9 cellular contexts compared by ENCODE assay signal in the genomic region with DNA sequence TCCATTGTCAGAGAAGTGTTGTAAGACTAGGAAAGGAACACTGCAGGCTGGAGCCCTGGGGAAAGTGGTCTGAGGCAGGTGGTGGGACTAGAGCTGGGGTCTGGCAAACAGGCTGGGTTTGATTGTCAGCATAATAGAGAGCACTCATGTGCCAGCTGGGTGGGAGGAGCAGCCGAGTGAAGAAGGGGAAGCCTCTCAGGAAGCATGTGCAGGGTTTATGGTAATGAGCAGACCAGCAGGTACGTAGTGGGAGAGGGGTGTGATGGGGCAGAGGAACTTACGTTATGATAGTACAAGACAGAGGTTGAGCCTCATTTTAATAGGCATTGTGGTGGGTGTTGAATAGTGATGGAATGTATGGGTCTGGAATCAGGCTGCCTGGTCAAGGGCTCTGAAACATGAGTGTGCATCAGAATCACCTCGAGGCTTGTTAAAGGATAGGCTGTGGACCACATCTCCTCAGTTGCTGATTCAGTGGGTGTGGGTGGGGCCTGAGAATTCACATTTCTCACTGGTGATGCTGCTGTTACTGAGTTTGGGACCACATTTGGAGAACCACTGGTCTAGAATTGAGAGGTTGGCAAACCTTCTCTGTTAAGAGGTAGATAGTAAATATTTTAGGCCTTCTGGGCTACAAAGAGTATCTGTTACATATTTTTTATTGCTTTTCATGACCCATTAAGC. TPM values are rescaled to one million over a fixed set of nuclear protein-coding genes. Genes with fewer than 3 reads are reported as not detected.
DNase-seq lines count a peak whose midpoint lies in the region; ATAC-seq and TF ChIP-seq lines count a peak whose summit lies in the region.
"Had no signal": no experiment of that assay in that cellular context is flagged by ENCODE, and none has a peak within 500 bp of the region (broad histone marks: within the 10 kb centered on the region; RNA-seq: fewer than 3 reads in every experiment).

No MANE protein-coding gene starts in this region.

- H3K4me3 ChIP-seq in BLaER1 (no peak overlapping the region), GM23248 (no peak overlapping the region), Peyer's patch (no peak overlapping the region), hepatocyte (no peak overlapping the region)
- H3K4me3 ChIP-seq: prostate gland had no signal

- H3K9ac ChIP-seq in BLaER1, result no peak overlapping the region
- H3K9ac ChIP-seq in GM23248, result no peak overlapping the region

- DNase-seq in GM23248, result peak; percentile 80
- peak in 2 of 3 donors; percentile 81 to 83 for DNase-seq in Peyer's patch
- DNase-seq in germinal center (ENCODE audit: low spot score), result peak; percentile 66
- no peak for DNase-seq in hepatocyte (ENCODE audit: low spot score)
- no peak for DNase-seq in activated gamma-delta T cell treated with Interleukin-2 at 50 U/mL for 16 hours

- 67 to 71% methylated on average over 4 of the region's 4 CpGs for WGBS in GM23248 (ENCODE audit: low coverage in 1 of 2, low lambda C conversion rate in 2 of 2, missing lambda C conversion rate in 2 of 2), 2 experiments
- WGBS in hepatocyte (ENCODE audit: low lambda C conversion rate, missing lambda C conversion rate), result 89% methylated on average over 4 of the region's 4 CpGs

- H4K20me1 ChIP-seq in BLaER1, result peaks cover 51% of the 10 kb centered on the region; the same call in 1 of the 2 replicates
- no peaks in the 10 kb centered on the region for H4K20me1 ChIP-seq in GM23248 (ENCODE audit: insufficient read depth)
- H4K20me1 ChIP-seq in hepatocyte (ENCODE audit: insufficient read depth, poor library complexity, severe bottlenecking), result no peaks in the 10 kb centered on the region

- H3K4me1 ChIP-seq in BLaER1 (peaks cover 97% of the 10 kb centered on the region), GM23248 (ENCODE audit: insufficient read depth) (no peaks in the 10 kb centered on the region; the same call in 1 of the 2 replicates), Peyer's patch (peaks cover 0 to 48% (median 26%) of the 10 kb centered on the region in 4 donors), hepatocyte (ENCODE audit: insufficient read depth) (no peaks in the 10 kb centered on the region)

- no peak overlapping the region for H3K27ac ChIP-seq in BLaER1
- no peak overlapping the region for H3K27ac ChIP-seq in GM23248
- H3K27ac ChIP-seq in Peyer's patch, result peak overlapping the region in 3 of 4 donors; percentile 39 to 86 (median 52)
- no peak overlapping the region for H3K27ac ChIP-seq in hepatocyte
- H3K27ac ChIP-seq: prostate gland had no signal

- H3K9me3 ChIP-seq in BLaER1, result no peaks in the 10 kb centered on the region
- no peaks in the 10 kb centered on the region for H3K9me3 ChIP-seq in GM23248 (ENCODE audit: low read depth)
- no peaks in the 10 kb centered on the region for H3K9me3 ChIP-seq in Peyer's patch
- H3K9me3 ChIP-seq in hepatocyte (ENCODE audit: low read depth), result no peaks in the 10 kb centered on the region
- H3K9me3 ChIP-seq: prostate gland had no signal

- no peak for TF ChIP-seq CTCF in Peyer's patch (IDR thresholded peaks at IDR 0.05)
- TF ChIP-seq CTCF in hepatocyte (IDR thresholded peaks at IDR 0.05; ENCODE audit: poor library complexity), result no peak

- no peaks in the 10 kb centered on the region for H3K9me2 ChIP-seq in GM23248 (ENCODE audit: insufficient read depth)
- H3K9me2 ChIP-seq in hepatocyte (replicated peaks; ENCODE audit: insufficient read depth), result no peaks in the 10 kb centered on the region

- H3K4me2 ChIP-seq in BLaER1, result peak overlapping the region; percentile 89
- no peak overlapping the region for H3K4me2 ChIP-seq in GM23248 (ENCODE audit: unreplicated experiment)
- H3K4me2 ChIP-seq in hepatocyte, result no peak overlapping the region

- in situ Hi-C loops in GM23248 (cut with MboI), result no loop called here

- H2AFZ ChIP-seq in GM23248 (no peak overlapping the region), hepatocyte (no peak overlapping the region)

- ATAC-seq in HG03045 (IDR thresholded peaks at IDR 0.05; ENCODE audit: unreplicated experiment) (no peak), GM21381 (IDR thresholded peaks at IDR 0.05; ENCODE audit: unreplicated experiment) (no peak)

- peaks cover 7% of the 10 kb centered on the region; the same call in 1 of the 2 replicates for H3F3A ChIP-seq in GM23248 (ENCODE audit: insufficient read depth)

- peaks cover 15% of the 10 kb centered on the region; the same call in 1 of the 2 replicates for H3K79me2 ChIP-seq in GM23248 (ENCODE audit: insufficient read depth)
- peaks cover 23% of the 10 kb centered on the region for H3K79me2 ChIP-seq in hepatocyte

- H3K36me3 ChIP-seq in BLaER1, result peaks cover 67% of the 10 kb centered on the region
- no peaks in the 10 kb centered on the region for H3K36me3 ChIP-seq in GM23248 (ENCODE audit: low read depth)
- H3K36me3 ChIP-seq in Peyer's patch, result peaks cover 0 to 12% (median 0%) of the 10 kb centered on the region in 3 donors
- H3K36me3 ChIP-seq in hepatocyte (replicated peaks; ENCODE audit: insufficient read depth, low read depth), result no peaks in the 10 kb centered on the region
- H3K36me3 ChIP-seq: prostate gland had no signal

- no peak for TF ChIP-seq POLR2A in Peyer's patch (IDR thresholded peaks at IDR 0.05)

- H3K27me3 ChIP-seq in BLaER1, result no peaks in the 10 kb centered on the region
- no peaks in the 10 kb centered on the region for H3K27me3 ChIP-seq in GM23248 (replicated peaks; ENCODE audit: insufficient read depth)
- H3K27me3 ChIP-seq in Peyer's patch, result no peaks in the 10 kb centered on the region
- H3K27me3 ChIP-seq in hepatocyte, result no peaks in the 10 kb centered on the region

RNA-seq across cellular contexts. Expression of a gene that starts 1.6 kb away (rescaled TPM):
- total RNA-seq in GM23248 (2014; rRNA removed; shearing (Covaris generic)), result 15.9 and 23.1 TPM in 2 replicates
- 1.8 and 4.9 TPM in 2 replicates for polyA plus RNA-seq in GM23248 (2016; fragmentation: Nextera tagmentation; extraction: Ambion mirVana)
- 100 to 1,000 TPM; 106 to 182 (median 117) TPM for total RNA-seq in Peyer's patch
- total RNA-seq in hepatocyte, result 30.2 and 32.1 TPM in 2 replicates
- polyA plus RNA-seq in hepatocyte, result 5.3 and 9.1 TPM in 2 replicates

Comparison
In these comparisons a context has a peak if more than half of its experiments do, and no peak if none do; other contexts are left out.
1. H3K27ac ChIP-seq: peak in Peyer's patch (3 of 4); none in BLaER1 (single experiment), GM23248 (single experiment) and hepatocyte (single experiment).
2. DNase-seq: peak in GM23248 (single experiment), Peyer's patch (2 of 3) and germinal center (single experiment); none in hepatocyte (single experiment) and activated gamma-delta T cell treated with Interleukin-2 at 50 U/mL for 16 hours (single experiment).